In genomic region chr6:152573762-152574161, GRCh38 we compare ENCODE assay signal across 18 cellular contexts.
"Had no signal": no experiment of that assay in that cellular context is flagged by ENCODE, and none has a peak within 500 bp of the region (broad histone marks: within the 10 kb centered on the region; RNA-seq: fewer than 3 reads in every experiment).

No MANE protein-coding gene starts in this region.

- ATAC-seq: activated naive CD4-positive, alpha-beta T cell treated with anti-CD3 and anti-CD28 coated beads, Interleukin-2, amount 50 U/mL, for 72 hours; left ventricle myocardium superior; pancreas; psoas muscle; right cardiac atrium; stimulated activated naive CD8-positive, alpha-beta T cell treated with anti-CD3 and anti-CD28 coated beads, Interleukin-15, amount 100 ng/mL, for 72 hours; WTC11 had no signal

- H3K36me3 ChIP-seq: adrenal gland, esophagus squamous epithelium, pancreas, tibial artery had no signal

- H3K36me3 Mint-ChIP-seq: activated naive CD4-positive, alpha-beta T cell treated with anti-CD3 and anti-CD28 coated beads, Interleukin-2, amount 50 U/mL, for 72 hours; memory B cell; WTC11 had no signal

- H3K4me1 Mint-ChIP-seq: memory B cell; nephron; stimulated activated naive CD8-positive, alpha-beta T cell treated with anti-CD3 and anti-CD28 coated beads, Interleukin-15, amount 100 ng/mL, for 72 hours had no signal

- DNase-seq: activated gamma-delta T cell treated with Interleukin-2 at 50 U/mL for 16 hours; activated T-cell treated with anti-CD3 and anti-CD28 coated beads, Interleukin-2, amount 50 U/mL, for 1 hour; adrenal gland; esophagus squamous epithelium; left ventricle myocardium superior; pancreas; psoas muscle; right cardiac atrium; stimulated activated CD4-positive, alpha-beta T cell treated with anti-CD3 and anti-CD28 coated beads, Interleukin-12 subunit alpha, Interleukin-12 subunit beta, amount 100 ng/mL, for 4 hours; stimulated activated naive CD8-positive, alpha-beta T cell treated with anti-CD3 and anti-CD28 coated beads, Interleukin-15, amount 100 ng/mL, for 72 hours; T-helper 9 cell; tibial artery had no signal

- H3K4me3 Mint-ChIP-seq: memory B cell; nephron; stimulated activated naive CD8-positive, alpha-beta T cell treated with anti-CD3 and anti-CD28 coated beads, Interleukin-15, amount 100 ng/mL, for 72 hours; WTC11 had no signal

- H3K27me3 ChIP-seq: adrenal gland, esophagus squamous epithelium, pancreas, tibial artery had no signal

- FAIRE-seq: bronchial epithelial cell, pancreas had no signal

- H3K4me1 ChIP-seq: psoas muscle, tibial artery had no signal

- H3K27ac Mint-ChIP-seq: activated naive CD4-positive, alpha-beta T cell treated with anti-CD3 and anti-CD28 coated beads, Interleukin-2, amount 50 U/mL, for 72 hours; memory B cell; nephron; stimulated activated naive CD8-positive, alpha-beta T cell treated with anti-CD3 and anti-CD28 coated beads, Interleukin-15, amount 100 ng/mL, for 72 hours; WTC11 had no signal

- H3K9me3 ChIP-seq: adrenal gland, esophagus squamous epithelium, pancreas, psoas muscle, tibial artery had no signal

- H3K27me3 Mint-ChIP-seq: stimulated activated naive CD8-positive, alpha-beta T cell treated with anti-CD3 and anti-CD28 coated beads, Interleukin-15, amount 100 ng/mL, for 72 hours had no signal

- H3K27ac ChIP-seq: adrenal gland, coronary artery, esophagus squamous epithelium, pancreas, psoas muscle, tibial artery had no signal

- H3K9me3 Mint-ChIP-seq: activated naive CD4-positive, alpha-beta T cell treated with anti-CD3 and anti-CD28 coated beads, Interleukin-2, amount 50 U/mL, for 72 hours; memory B cell; nephron; stimulated activated naive CD8-positive, alpha-beta T cell treated with anti-CD3 and anti-CD28 coated beads, Interleukin-15, amount 100 ng/mL, for 72 hours; WTC11 had no signal

- H3K4me3 ChIP-seq: adrenal gland, coronary artery, esophagus squamous epithelium, pancreas, psoas muscle, tibial artery had no signal
